14 cellular contexts compared by ENCODE assay signal in the genomic region with DNA sequence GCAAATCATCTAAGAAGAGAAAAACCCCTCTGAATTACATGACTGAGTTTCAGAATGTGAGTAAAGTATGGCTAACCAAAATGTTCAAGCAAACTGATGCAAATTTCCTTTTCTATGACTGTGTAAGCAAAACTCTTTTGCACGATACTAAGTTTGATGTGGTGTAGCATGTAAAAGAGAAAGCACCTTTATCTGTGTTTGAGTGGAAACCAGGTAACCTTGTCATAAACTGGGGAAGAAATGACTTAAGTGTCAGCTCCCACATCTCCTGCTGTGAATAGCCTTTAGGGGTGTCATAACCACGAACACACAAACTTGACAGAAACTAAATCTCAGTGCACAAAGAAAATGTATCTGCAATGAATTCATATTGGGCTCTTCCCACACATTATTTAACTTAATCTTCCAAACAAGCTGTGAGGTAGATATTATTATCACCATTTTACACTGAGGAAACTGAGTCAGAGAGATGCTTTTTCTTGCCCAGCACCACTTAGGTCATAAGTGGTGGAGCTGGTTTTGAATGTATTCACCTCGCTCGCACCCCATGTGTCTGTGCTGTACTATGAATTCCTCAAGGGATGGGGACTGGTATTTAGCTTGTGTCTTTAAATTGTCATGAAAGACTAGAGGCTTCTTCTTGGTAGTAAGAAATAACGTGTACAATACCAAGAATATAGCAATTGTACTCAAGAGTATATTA. TPM values are rescaled to one million over a fixed set of nuclear protein-coding genes. Genes with fewer than 3 reads are reported as not detected.
DNase-seq lines count a peak whose midpoint lies in the region; ATAC-seq, FAIRE-seq and TF ChIP-seq lines count a peak whose summit lies in the region.
"Had no signal": no experiment of that assay in that cellular context is flagged by ENCODE, and none has a peak within 500 bp of the region (broad histone marks: within the 10 kb centered on the region; RNA-seq: fewer than 3 reads in every experiment).

No MANE protein-coding gene starts in this region.

- H3K36me3 Mint-ChIP-seq in activated naive CD4-positive, alpha-beta T cell treated with anti-CD3 and anti-CD28 coated beads, Interleukin-2, amount 50 U/mL, for 24 hours, result peaks cover 7% of the 10 kb centered on the region

- no TSS peak for BruUV-seq in PC-9 (replicated peaks; lab: Mats Ljungman, UMichigan)

- no peaks in the 10 kb centered on the region for H4K20me1 ChIP-seq in PC-9 (ENCODE audit: insufficient read depth)

- peaks cover 43% of the 10 kb centered on the region for H3K4me1 Mint-ChIP-seq in activated naive CD4-positive, alpha-beta T cell treated with anti-CD3 and anti-CD28 coated beads, Interleukin-2, amount 50 U/mL, for 24 hours

- H3K9me2 ChIP-seq in PC-9 (ENCODE audit: insufficient read depth), result no peaks in the 10 kb centered on the region

- no peaks in the 10 kb centered on the region for H3K27me3 Mint-ChIP-seq in activated naive CD4-positive, alpha-beta T cell treated with anti-CD3 and anti-CD28 coated beads, Interleukin-2, amount 50 U/mL, for 24 hours

- peak; percentile 80 for FAIRE-seq in GM12891 (lab: Jason Lieb, UNC)

- CTCF ChIA-PET in PC-9 (lab: Charles Lee), result no interaction called here

- H3K4me3 ChIP-seq in PC-9, result no peak overlapping the region
- H3K4me3 ChIP-seq in upper lobe of left lung, result no peak overlapping the region
- H3K4me3 ChIP-seq: cardiac muscle cell, stomach had no signal

- no peak overlapping the region for H2AFZ ChIP-seq in PC-9

- 83 to 89% methylated on average over 5 of the region's 5 CpGs for WGBS in upper lobe of left lung, 2 donors

- peak; percentile 96 for ATAC-seq in GM18868 (IDR thresholded peaks at IDR 0.05; ENCODE audit: unreplicated experiment)
- peak; percentile 42 for ATAC-seq in HG03060 (IDR thresholded peaks at IDR 0.05; ENCODE audit: low read depth, unreplicated experiment)
- no peak for ATAC-seq in GM21367 (IDR thresholded peaks at IDR 0.05; ENCODE audit: unreplicated experiment)
- ATAC-seq in upper lobe of left lung (ENCODE audit: low FRiP score in 2 of 2), result no peak

- no peak for TF ChIP-seq CTCF in PC-9 (conservative IDR thresholded peaks at IDR 0.05)
- no peak for TF ChIP-seq CTCF in upper lobe of left lung (IDR thresholded peaks at IDR 0.05)

- H3K27me3 ChIP-seq in PC-9 (ENCODE audit: insufficient read depth, low read depth) (no peaks in the 10 kb centered on the region), upper lobe of left lung (no peaks in the 10 kb centered on the region)
- H3K27me3 ChIP-seq: stomach had no signal

- no peaks in the 10 kb centered on the region for H3K79me2 ChIP-seq in PC-9 (ENCODE audit: low read depth)

- TF ChIP-seq POLR2A in GM12891 (IDR thresholded peaks at IDR 0.05; ENCODE audit: low read depth, low read length) (no peak), upper lobe of left lung (IDR thresholded peaks at IDR 0.05) (no peak)

- H3K4me3 Mint-ChIP-seq in activated naive CD4-positive, alpha-beta T cell treated with anti-CD3 and anti-CD28 coated beads, Interleukin-2, amount 50 U/mL, for 24 hours, result peak overlapping the region; percentile 15

- TF ChIP-seq EP300 in upper lobe of left lung (IDR thresholded peaks at IDR 0.05), result no peak

- no peak for DNase-seq in GM12891 (ENCODE audit: insufficient read length, low spot score)
- no peak for DNase-seq in NCI-H146 treated with DMSO at 0.1 percent for 48 hours (lab: John Stamatoyannopoulos, UW; ENCODE audit: unreplicated experiment)
- DNase-seq in PC-9, result no peak
- no peak for DNase-seq in upper lobe of left lung
- DNase-seq: GF-D8, mammary epithelial cell, stomach had no signal

- POLR2A ChIA-PET in PC-9 (lab: Charles Lee; ENCODE audit: unreplicated experiment), result no interaction called here

- H3K36me3 ChIP-seq in PC-9 (ENCODE audit: low read depth) (no peaks in the 10 kb centered on the region), upper lobe of left lung (no peaks in the 10 kb centered on the region)
- H3K36me3 ChIP-seq: cardiac muscle cell, stomach had no signal

- peaks cover 17% of the 10 kb centered on the region for H3K9me3 Mint-ChIP-seq in activated naive CD4-positive, alpha-beta T cell treated with anti-CD3 and anti-CD28 coated beads, Interleukin-2, amount 50 U/mL, for 24 hours

- H3K9me3 ChIP-seq in PC-9 (ENCODE audit: insufficient read depth, low read depth) (no peaks in the 10 kb centered on the region), upper lobe of left lung (peaks cover 0 to 5% (median 0%) of the 10 kb centered on the region in 4 donors)

- H3F3A ChIP-seq in PC-9 (ENCODE audit: insufficient read depth, low read depth), result no peaks in the 10 kb centered on the region

- H3K4me2 ChIP-seq in PC-9, result no peak overlapping the region
- H3K4me2 ChIP-seq: KMS-11 had no signal

- H3K27ac Mint-ChIP-seq in activated naive CD4-positive, alpha-beta T cell treated with anti-CD3 and anti-CD28 coated beads, Interleukin-2, amount 50 U/mL, for 24 hours, result peak overlapping the region; percentile 91

- intact Hi-C loops in PC-9 (cut with micrococcal nuclease; ENCODE audit: unreplicated experiment), result no loop called here

- H3K4me1 ChIP-seq in PC-9 (replicated peaks; ENCODE audit: insufficient read depth) (no peaks in the 10 kb centered on the region), upper lobe of left lung (no peaks in the 10 kb centered on the region)
- H3K4me1 ChIP-seq: stomach had no signal

- H3K27ac ChIP-seq in PC-9 (no peak overlapping the region), upper lobe of left lung (no peak overlapping the region)
- H3K27ac ChIP-seq: cardiac muscle cell, KMS-11, stomach had no signal

TF ChIP-seq in GM12891, 5 proteins besides CTCF, POLR2A, EP300 and RAD21:
- TF ChIP-seq POU2F2 (IDR thresholded peaks at IDR 0.05; ENCODE audit: low read depth, low read length), result peak; percentile 25; the same call in 1 of the 2 replicates
- TF ChIP-seq POLR2AphosphoS5 (IDR thresholded peaks at IDR 0.05; ENCODE audit: low read depth, low read length), result no peak

RNA-seq across cellular contexts. Expression of gene IL12RB2, which starts 32.9 kb away (rescaled TPM):
- 9.7 TPM for polyA plus RNA-seq in GM12891 (2012; ENCODE audit: low read depth, missing spikeins)
- total RNA-seq in PC-9 (2021), result not detected in 2 replicates
- 1 to 10 TPM in 1 of 6 donors, under 1 TPM in 4, not detected in 1; 0.33 to 1.6 (median 0.74) TPM for total RNA-seq in upper lobe of left lung
- total RNA-seq: cardiac muscle cell, osteocyte had no signal

Comparison
In these comparisons a context has a peak if more than half of its experiments do, and no peak if none do; other contexts are left out.
1. ATAC-seq: peak in GM18868 (single experiment) and HG03060 (single experiment); none in GM21367 (single experiment) and upper lobe of left lung (0 of 2).